ENCODE assay signal across 1 cellular context in genomic region chr4:6327220-6327917, GRCh38.
TF ChIP-seq lines count a peak whose summit lies in the region.

No MANE protein-coding gene starts in this region.

TF ChIP-seq in HepG2, 621 proteins besides CTCF, POLR2A, EP300 and RAD21 (continued from another document and continues in another):
- TF ChIP-seq ZNF263 (CRISPR knock-in tag; IDR thresholded peaks at IDR 0.05) (no peak; the same call in 1 of the 2 replicates), AGO1 (IDR thresholded peaks at IDR 0.05; ENCODE audit: low read depth, low read length, poor library complexity, severe bottlenecking) (no peak), ZNF207 (IDR thresholded peaks at IDR 0.05; ENCODE audit: borderline replicate concordance) (no peak), SP140L (CRISPR knock-in tag; IDR thresholded peaks at IDR 0.05; ENCODE audit: borderline replicate concordance) (no peak), BRF2 (CRISPR knock-in tag; IDR thresholded peaks at IDR 0.05) (no peak), NR2F1 (CRISPR knock-in tag; IDR thresholded peaks at IDR 0.05) (no peak), ZSCAN20 (CRISPR knock-in tag; IDR thresholded peaks at IDR 0.05; ENCODE audit: borderline replicate concordance) (no peak), SMC3 (IDR thresholded peaks at IDR 0.05; ENCODE audit: low read length) (peak; percentile 88), PRMT3 (CRISPR knock-in tag; IDR thresholded peaks at IDR 0.05; ENCODE audit: borderline replicate concordance, low read depth) (no peak), NFKBIZ (CRISPR knock-in tag; IDR thresholded peaks at IDR 0.05) (no peak), ZNF775 (CRISPR knock-in tag; IDR thresholded peaks at IDR 0.05; ENCODE audit: borderline replicate concordance) (no peak), PLSCR1 (CRISPR knock-in tag; IDR thresholded peaks at IDR 0.05; ENCODE audit: borderline replicate concordance) (no peak), ZNF7 (CRISPR knock-in tag; IDR thresholded peaks at IDR 0.05) (no peak), XRCC5 (optimal IDR thresholded peaks at IDR 0.05; ENCODE audit: low read length) (peak; percentile 79), ZBTB39 (CRISPR knock-in tag; IDR thresholded peaks at IDR 0.05) (no peak), ZNF550 (CRISPR knock-in tag; IDR thresholded peaks at IDR 0.05; ENCODE audit: borderline replicate concordance) (no peak), ZNF230 (CRISPR knock-in tag; IDR thresholded peaks at IDR 0.05) (0 out of 2 replicates have a peak, but pooled peaks have one; percentile 41), ZNF124 (CRISPR knock-in tag; IDR thresholded peaks at IDR 0.05) (no peak), KLF15 (CRISPR knock-in tag; IDR thresholded peaks at IDR 0.05; ENCODE audit: borderline replicate concordance) (no peak), CBFB (CRISPR knock-in tag; IDR thresholded peaks at IDR 0.05) (peak; percentile 53; the same call in 1 of the 2 replicates), SNRNP70 (IDR thresholded peaks at IDR 0.05; ENCODE audit: low read depth, low read length) (no peak), RARG (CRISPR knock-in tag; IDR thresholded peaks at IDR 0.05; ENCODE audit: low read depth) (no peak), TCF7L2 (IDR thresholded peaks at IDR 0.05; ENCODE audit: low read depth, low read length) (no peak), MYNN (CRISPR knock-in tag; IDR thresholded peaks at IDR 0.05; ENCODE audit: low read depth) (no peak), HMG20B (CRISPR knock-in tag; conservative IDR thresholded peaks at IDR 0.05) (no peak), GABPA (IDR thresholded peaks at IDR 0.05; ENCODE audit: low read depth, low read length) (no peak), GABPA (CRISPR knock-in tag; IDR thresholded peaks at IDR 0.05; ENCODE audit: low read depth) (no peak), ZNF160 (CRISPR knock-in tag; IDR thresholded peaks at IDR 0.05) (peak; percentile 49; the same call in 1 of the 2 replicates), ZNF513 (CRISPR knock-in tag; conservative IDR thresholded peaks at IDR 0.05) (0 out of 2 replicates have a peak, but pooled peaks have one; percentile 30), AFF4 (CRISPR knock-in tag; IDR thresholded peaks at IDR 0.05) (no peak), ZNF850 (CRISPR knock-in tag; conservative IDR thresholded peaks at IDR 0.05) (no peak), ZNF343 (CRISPR knock-in tag; IDR thresholded peaks at IDR 0.05) (no peak), ZNF24 (IDR thresholded peaks at IDR 0.05) (no peak), EHMT2 (IDR thresholded peaks at IDR 0.05; ENCODE audit: borderline replicate concordance, low read depth, low read length) (no peak), HMGXB4 (CRISPR knock-in tag; IDR thresholded peaks at IDR 0.05; ENCODE audit: borderline replicate concordance in 1 of 2, low read depth in 1 of 2) (peak; percentile 64 to 67), ZHX1 (CRISPR knock-in tag; IDR thresholded peaks at IDR 0.05; ENCODE audit: low read depth) (no peak), ZSCAN5A (CRISPR knock-in tag; IDR thresholded peaks at IDR 0.05; ENCODE audit: borderline replicate concordance) (no peak), ATM (IDR thresholded peaks at IDR 0.05; ENCODE audit: borderline replicate concordance) (no peak), AHDC1 (CRISPR knock-in tag; IDR thresholded peaks at IDR 0.05; ENCODE audit: borderline replicate concordance) (no peak)
